Comparison of ENCODE assay signal across 1 cellular context in the genomic region with DNA sequence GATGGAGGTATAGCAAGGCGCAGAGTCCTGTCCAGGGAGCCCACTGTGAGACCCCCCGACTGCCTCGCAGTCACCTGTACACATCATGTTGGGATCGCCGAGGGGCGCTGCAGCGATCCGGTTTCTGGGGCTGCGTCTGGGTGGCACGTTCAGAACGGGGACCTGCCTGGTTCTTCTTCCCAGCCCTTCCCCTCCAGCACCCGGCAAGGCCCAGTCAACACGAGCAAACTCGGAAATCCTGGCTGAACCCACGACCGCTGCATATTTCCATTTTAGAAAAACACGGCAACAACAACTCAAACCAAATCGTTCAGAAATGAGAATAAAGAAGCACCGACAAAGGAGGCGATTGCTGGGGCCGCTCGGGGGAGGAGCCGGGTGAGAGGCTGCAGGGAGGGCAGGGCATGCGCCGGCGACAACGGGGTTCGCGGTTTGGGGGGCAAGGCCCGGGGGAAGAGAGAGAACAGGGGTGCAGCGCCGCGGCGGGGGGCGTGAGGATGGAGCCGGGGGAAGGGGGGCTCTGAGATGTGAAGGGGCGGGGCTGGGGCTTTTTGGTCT.
TF ChIP-seq lines count a peak whose summit lies in the region.

No MANE protein-coding gene starts in this region.

TF ChIP-seq in GM23338, 12 proteins besides CTCF, POLR2A, EP300 and RAD21:
- TF ChIP-seq EZH2phosphoT487 (IDR thresholded peaks at IDR 0.05; ENCODE audit: unreplicated experiment) = no peak
- TF ChIP-seq ETS1 (IDR thresholded peaks at IDR 0.05) = no peak
- TF ChIP-seq, protein P1, sequence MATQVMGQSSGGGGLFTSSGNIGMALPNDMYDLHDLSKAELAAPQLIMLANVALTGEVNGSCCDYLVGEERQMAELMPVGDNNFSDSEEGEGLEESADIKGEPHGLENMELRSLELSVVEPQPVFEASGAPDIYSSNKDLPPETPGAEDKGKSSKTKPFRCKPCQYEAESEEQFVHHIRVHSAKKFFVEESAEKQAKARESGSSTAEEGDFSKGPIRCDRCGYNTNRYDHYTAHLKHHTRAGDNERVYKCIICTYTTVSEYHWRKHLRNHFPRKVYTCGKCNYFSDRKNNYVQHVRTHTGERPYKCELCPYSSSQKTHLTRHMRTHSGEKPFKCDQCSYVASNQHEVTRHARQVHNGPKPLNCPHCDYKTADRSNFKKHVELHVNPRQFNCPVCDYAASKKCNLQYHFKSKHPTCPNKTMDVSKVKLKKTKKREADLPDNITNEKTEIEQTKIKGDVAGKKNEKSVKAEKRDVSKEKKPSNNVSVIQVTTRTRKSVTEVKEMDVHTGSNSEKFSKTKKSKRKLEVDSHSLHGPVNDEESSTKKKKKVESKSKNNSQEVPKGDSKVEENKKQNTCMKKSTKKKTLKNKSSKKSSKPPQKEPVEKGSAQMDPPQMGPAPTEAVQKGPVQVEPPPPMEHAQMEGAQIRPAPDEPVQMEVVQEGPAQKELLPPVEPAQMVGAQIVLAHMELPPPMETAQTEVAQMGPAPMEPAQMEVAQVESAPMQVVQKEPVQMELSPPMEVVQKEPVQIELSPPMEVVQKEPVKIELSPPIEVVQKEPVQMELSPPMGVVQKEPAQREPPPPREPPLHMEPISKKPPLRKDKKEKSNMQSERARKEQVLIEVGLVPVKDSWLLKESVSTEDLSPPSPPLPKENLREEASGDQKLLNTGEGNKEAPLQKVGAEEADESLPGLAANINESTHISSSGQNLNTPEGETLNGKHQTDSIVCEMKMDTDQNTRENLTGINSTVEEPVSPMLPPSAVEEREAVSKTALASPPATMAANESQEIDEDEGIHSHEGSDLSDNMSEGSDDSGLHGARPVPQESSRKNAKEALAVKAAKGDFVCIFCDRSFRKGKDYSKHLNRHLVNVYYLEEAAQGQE (IDR thresholded peaks at IDR 0.05; ENCODE audit: unreplicated experiment) = no peak
- TF ChIP-seq CREB1 (CRISPR knock-in tag; IDR thresholded peaks at IDR 0.05; ENCODE audit: low read depth) = no peak
- no peak for TF ChIP-seq JUNB (IDR thresholded peaks at IDR 0.05; ENCODE audit: unreplicated experiment)
- no peak for TF ChIP-seq STAT1 (IDR thresholded peaks at IDR 0.05; ENCODE audit: unreplicated experiment)
TF ChIP-seq in GM23338: peak in this region for 0.
